Comparison of ENCODE assay signal across 12 cellular contexts in the genomic region with DNA sequence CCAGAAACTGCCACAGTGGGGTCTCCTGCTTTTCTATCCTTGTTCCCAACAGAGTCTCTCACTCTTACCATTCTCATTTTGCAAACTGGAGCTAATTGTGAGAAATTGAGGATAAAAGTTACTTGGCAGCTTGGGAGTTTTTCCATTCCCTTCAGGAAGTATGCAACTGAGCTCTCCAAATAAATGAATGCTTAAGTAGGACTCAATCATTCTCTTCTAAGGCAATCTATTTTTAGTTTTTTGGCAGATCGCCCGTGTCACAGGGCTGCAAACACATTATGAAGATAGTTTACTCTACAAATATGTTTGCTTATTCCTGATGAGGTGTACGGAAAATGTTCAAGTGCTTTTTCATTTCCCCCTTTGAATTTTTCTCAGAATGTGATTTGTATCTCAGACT. TPM values are rescaled to one million over a fixed set of nuclear protein-coding genes. Genes with fewer than 3 reads are reported as not detected.
DNase-seq lines count a peak whose midpoint lies in the region; ATAC-seq and TF ChIP-seq lines count a peak whose summit lies in the region.
"Had no signal": no experiment of that assay in that cellular context is flagged by ENCODE, and none has a peak within 500 bp of the region (broad histone marks: within the 10 kb centered on the region; RNA-seq: fewer than 3 reads in every experiment).

No MANE protein-coding gene starts in this region.

- no peak for TF ChIP-seq CTCF in Calu3 (IDR thresholded peaks at IDR 0.05; ENCODE audit: unreplicated experiment)

- no peaks in the 10 kb centered on the region for H3K27me3 Mint-ChIP-seq in Calu3 (ENCODE audit: unreplicated experiment)

- no peaks in the 10 kb centered on the region for H3K36me3 Mint-ChIP-seq in Calu3 (ENCODE audit: insufficient read depth, unreplicated experiment)

- intact Hi-C loops in Calu3 (cut with micrococcal nuclease; ENCODE audit: unreplicated experiment): no loop called here

- no peak overlapping the region for H3K4me3 Mint-ChIP-seq in Calu3 (ENCODE audit: low read depth, unreplicated experiment)
- H3K4me3 Mint-ChIP-seq: activated naive CD4-positive, alpha-beta T cell treated with anti-CD3 and anti-CD28 coated beads for 36 hours; nephron had no signal

- CTCF ChIA-PET in Calu3 (lab: Charles Lee): no interaction called here

- DNase-seq in Calu3: peak; percentile 33
- peak; percentile 15 for DNase-seq in NCI-H2029 treated with DMSO at 0.1 percent for 48 hours (lab: John Stamatoyannopoulos, UW)
- peak; percentile 62 for DNase-seq in dedifferentiated amniotic fluid mesenchymal stem cell (ENCODE audit: extremely low spot score)
- DNase-seq in lung microvascular endothelial cell (ENCODE audit: low read depth in 2 of 2): peak; percentile 46 to 83
- DNase-seq in NK-92 (lab: John Stamatoyannopoulos, UW; ENCODE audit: unreplicated experiment): no peak
- DNase-seq in superior temporal gyrus (ENCODE audit: extremely low spot score): no peak
- DNase-seq: activated naive CD4-positive, alpha-beta T cell treated with anti-CD3 and anti-CD28 coated beads for 36 hours; EL; NCI-H187 had no signal

- BruUV-seq in Calu3 (replicated peaks; lab: Mats Ljungman, UMichigan): no TSS peak

- H3K4me1 Mint-ChIP-seq in Calu3 (ENCODE audit: low read depth, unreplicated experiment): no peaks in the 10 kb centered on the region

- ATAC-seq in GM18858 (IDR thresholded peaks at IDR 0.05; ENCODE audit: unreplicated experiment) (no peak), HG03457 (IDR thresholded peaks at IDR 0.05; ENCODE audit: unreplicated experiment) (no peak)

- H3K9me3 Mint-ChIP-seq in Calu3 (ENCODE audit: low read depth, unreplicated experiment): no peaks in the 10 kb centered on the region
- H3K9me3 Mint-ChIP-seq: activated naive CD4-positive, alpha-beta T cell treated with anti-CD3 and anti-CD28 coated beads for 36 hours; nephron had no signal

- peak overlapping the region; percentile 54 for H3K27ac Mint-ChIP-seq in Calu3 (ENCODE audit: unreplicated experiment)
- H3K27ac Mint-ChIP-seq: activated naive CD4-positive, alpha-beta T cell treated with anti-CD3 and anti-CD28 coated beads for 36 hours; nephron had no signal

RNA-seq across cellular contexts. Expression of a gene that starts 5.3 kb away (rescaled TPM):
- total RNA-seq in Calu3 (2022): not detected in 2 replicates
- total RNA-seq in lung microvascular endothelial cell: not detected in 2 replicates
- total RNA-seq: activated naive CD4-positive, alpha-beta T cell treated with anti-CD3 and anti-CD28 coated beads for 36 hours had no signal

RNA-seq across cellular contexts. Expression of a gene that starts 25.2 kb away (rescaled TPM):
- 34.4 and 41.5 TPM in 2 replicates for total RNA-seq in Calu3 (2022)
- total RNA-seq in lung microvascular endothelial cell: 6.5 and 8.3 TPM in 2 replicates

RNA-seq across cellular contexts. Expression of a gene that starts 40.2 kb away (rescaled TPM):
- 10.8 and 12.2 TPM in 2 replicates for total RNA-seq in Calu3 (2022)
- total RNA-seq in lung microvascular endothelial cell: 0.40 and 2.6 TPM in 2 replicates

Comparison
In these comparisons a context has a peak if more than half of its experiments do, and no peak if none do; other contexts are left out.
1. DNase-seq: peak in Calu3 (single experiment), NCI-H2029 treated with DMSO at 0.1 percent for 48 hours (single experiment), dedifferentiated amniotic fluid mesenchymal stem cell (single experiment) and lung microvascular endothelial cell (2 of 2); none in NK-92 (single experiment) and superior temporal gyrus (single experiment).